In the genomic region with DNA sequence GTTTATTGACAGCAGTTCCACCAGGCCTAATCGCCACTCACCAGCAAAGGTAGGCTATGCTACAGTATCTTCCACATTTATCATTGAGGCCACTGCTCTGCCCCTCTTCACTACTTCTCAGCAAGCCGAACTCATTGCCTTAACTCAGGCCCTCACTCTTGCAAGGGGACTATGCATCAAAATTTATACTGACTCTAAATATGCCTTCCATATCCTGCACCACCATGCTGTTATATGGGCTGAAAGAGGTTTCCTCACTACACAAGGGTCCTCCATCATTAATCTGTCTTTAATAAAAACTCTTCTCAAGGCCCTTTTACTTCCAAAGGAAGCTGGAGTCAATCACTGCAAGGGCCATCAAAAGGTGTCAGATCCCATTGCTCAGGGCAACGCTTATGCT, we compare ENCODE assay signal across 1 cellular context. TPM values are rescaled to one million over a fixed set of nuclear protein-coding genes. Genes with fewer than 3 reads are reported as not detected.
"Had no signal": no experiment of that assay in that cellular context is flagged by ENCODE, and none has a peak within 500 bp of the region (broad histone marks: within the 10 kb centered on the region; RNA-seq: fewer than 3 reads in every experiment).

No MANE protein-coding gene starts in this region.

RNA-seq across cellular contexts. Expression of a gene that starts 33.2 kb away (rescaled TPM):
- total RNA-seq: H4 had no signal
